1 cellular context compared by ENCODE assay signal in genomic region chr17:38824899-38825761, GRCh38.
TF ChIP-seq lines count a peak whose summit lies in the region.

TSS of gene CWC25 (minus strand) at chr17:38825321. CDS start at chr17:38825183, 138 bp downstream.

TF ChIP-seq in HepG2, 621 proteins besides CTCF, POLR2A, EP300 and RAD21 (continued from another document and continues in another):
- TF ChIP-seq HNF1A (IDR thresholded peaks at IDR 0.05; ENCODE audit: low read depth) (peak; percentile 76; the same call in 1 of the 2 replicates), HNF1A (CRISPR knock-in tag; IDR thresholded peaks at IDR 0.05; ENCODE audit: borderline replicate concordance) (peak; percentile 78), KMT2B (CRISPR knock-in tag; IDR thresholded peaks at IDR 0.05) (peak; percentile 99), ZNF34 (CRISPR knock-in tag; IDR thresholded peaks at IDR 0.05; ENCODE audit: borderline replicate concordance) (peak; percentile 84; the same call in 1 of the 2 replicates), ZBTB34 (CRISPR knock-in tag; IDR thresholded peaks at IDR 0.05) (peak; percentile 57; the same call in 1 of the 2 replicates), ZNF556 (CRISPR knock-in tag; IDR thresholded peaks at IDR 0.05; ENCODE audit: borderline replicate concordance) (peak; percentile 95; the same call in 1 of the 2 replicates), ZNF616 (CRISPR knock-in tag; IDR thresholded peaks at IDR 0.05; ENCODE audit: low read depth) (no peak; the same call in 1 of the 2 replicates), ZNF841 (CRISPR knock-in tag; IDR thresholded peaks at IDR 0.05; ENCODE audit: borderline replicate concordance) (no peak), PREB (CRISPR knock-in tag; IDR thresholded peaks at IDR 0.05) (no peak), E2F5 (CRISPR knock-in tag; conservative IDR thresholded peaks at IDR 0.05) (peak; percentile 83), ATF7-NPFF (CRISPR knock-in tag; IDR thresholded peaks at IDR 0.05; ENCODE audit: low read depth) (peak; percentile 76; the same call in 1 of the 2 replicates), TMF1 (CRISPR knock-in tag; IDR thresholded peaks at IDR 0.05; ENCODE audit: low read depth) (no peak; the same call in 1 of the 2 replicates), AKNA (CRISPR knock-in tag; IDR thresholded peaks at IDR 0.05; ENCODE audit: borderline replicate concordance) (no peak), NR2F2 (IDR thresholded peaks at IDR 0.05; ENCODE audit: borderline replicate concordance, low read depth) (no peak), SIX1 (CRISPR knock-in tag; IDR thresholded peaks at IDR 0.05; ENCODE audit: borderline replicate concordance) (peak; percentile 46), MAZ (IDR thresholded peaks at IDR 0.05; ENCODE audit: borderline replicate concordance, low read depth, low read length) (peak; percentile 95), MAZ (CRISPR knock-in tag; IDR thresholded peaks at IDR 0.05; ENCODE audit: low read depth) (peak; percentile 97), TBP (CRISPR knock-in tag; IDR thresholded peaks at IDR 0.05) (0 out of 2 replicates have a peak, but pooled peaks have one; percentile 78), ATF2 (CRISPR knock-in tag; IDR thresholded peaks at IDR 0.05) (peak; percentile 98), FIP1L1 (IDR thresholded peaks at IDR 0.05; ENCODE audit: borderline replicate concordance, insufficient read depth, low read depth, low read length) (no peak), NR1H2 (CRISPR knock-in tag; IDR thresholded peaks at IDR 0.05; ENCODE audit: borderline replicate concordance, low read depth) (0 out of 2 replicates have a peak, but pooled peaks have one; percentile 73), SP4 (CRISPR knock-in tag; IDR thresholded peaks at IDR 0.05) (peak; percentile 93), NFE2L2 (IDR thresholded peaks at IDR 0.05; ENCODE audit: low read length) (peak; percentile 90), ZGPAT (CRISPR knock-in tag; IDR thresholded peaks at IDR 0.05) (peak; percentile 97), NPAS2 (CRISPR knock-in tag; IDR thresholded peaks at IDR 0.05; ENCODE audit: borderline replicate concordance) (no peak), ZNF792 (CRISPR knock-in tag; IDR thresholded peaks at IDR 0.05) (peak; percentile 92), ZNF691 (CRISPR knock-in tag; IDR thresholded peaks at IDR 0.05; ENCODE audit: borderline replicate concordance, low read depth) (peak; percentile 92), ATF5 (CRISPR knock-in tag; IDR thresholded peaks at IDR 0.05; ENCODE audit: low read depth) (no peak), SRY (CRISPR knock-in tag; IDR thresholded peaks at IDR 0.05) (peak; percentile 94), ELK4 (CRISPR knock-in tag; IDR thresholded peaks at IDR 0.05; ENCODE audit: borderline replicate concordance) (peak; percentile 92; the same call in 1 of the 2 replicates), ZNF800 (CRISPR knock-in tag; IDR thresholded peaks at IDR 0.05) (no peak; the same call in 1 of the 2 replicates), ATAD3A (CRISPR knock-in tag; IDR thresholded peaks at IDR 0.05) (no peak), TRIM24 (CRISPR knock-in tag; IDR thresholded peaks at IDR 0.05) (no peak), THAP8 (CRISPR knock-in tag; IDR thresholded peaks at IDR 0.05; ENCODE audit: borderline replicate concordance) (peak; percentile 91; the same call in 1 of the 2 replicates), ATF1 (CRISPR knock-in tag; IDR thresholded peaks at IDR 0.05) (peak; percentile 100)
